In the genomic region with DNA sequence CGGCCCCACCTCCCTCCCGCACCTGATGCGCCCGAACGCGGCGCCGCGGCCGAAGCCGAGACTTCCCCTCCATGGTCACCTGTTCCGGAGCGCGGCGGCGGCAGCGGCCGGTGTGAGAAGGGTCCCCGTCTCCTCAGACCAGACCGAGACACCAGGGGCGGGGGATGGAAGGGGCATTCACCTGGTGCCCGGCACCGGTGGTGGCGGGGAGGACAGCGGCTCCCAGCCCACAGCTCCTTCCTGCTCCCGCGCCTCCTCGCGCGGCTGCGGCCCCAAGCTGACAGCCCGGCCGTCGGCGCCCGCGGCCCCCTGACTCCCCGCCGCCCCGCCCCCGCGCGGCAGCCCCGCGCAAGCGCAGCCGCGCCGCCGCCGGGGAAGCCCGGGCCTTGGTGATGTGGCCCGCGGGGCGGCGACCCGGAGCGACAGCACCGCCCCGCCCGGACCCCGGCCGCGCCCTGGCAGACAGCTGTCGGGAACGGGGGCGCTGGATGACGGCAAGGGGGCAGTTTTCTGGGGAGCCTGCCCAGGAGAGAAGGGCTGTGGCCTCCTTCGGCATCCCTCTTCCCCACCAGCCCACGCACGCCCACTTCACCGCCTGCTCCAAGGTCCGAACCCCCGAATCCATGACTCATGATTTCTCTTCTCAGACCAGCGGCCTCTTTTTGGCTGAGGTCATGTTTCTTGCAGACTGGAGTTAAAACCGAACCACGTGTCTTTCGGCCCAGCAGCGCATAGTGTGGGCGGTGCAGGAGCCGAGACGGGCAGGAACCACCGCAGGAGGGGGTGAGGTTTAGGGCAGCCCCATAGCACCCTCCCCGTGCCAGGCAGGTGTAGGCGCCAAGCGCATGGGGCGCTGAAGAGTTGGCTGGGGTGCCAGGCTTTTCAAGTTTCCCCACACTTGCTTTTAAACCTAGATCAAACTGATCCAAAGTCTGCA, we compare ENCODE assay signal across 1 cellular context.
TF ChIP-seq lines count a peak whose summit lies in the region.

Gene SLC41A2 (minus strand): TSS at position 282 of the 937 bp plus-strand sequence. CDS start 29,763 bp downstream, outside the sequence.

TF ChIP-seq in HepG2, 621 proteins besides CTCF, POLR2A, EP300 and RAD21 (continued from another document and continues in another):
- TF ChIP-seq ZNF484 (CRISPR knock-in tag; IDR thresholded peaks at IDR 0.05; ENCODE audit: borderline replicate concordance, low read depth), result no peak
- no peak for TF ChIP-seq ZBTB21 (CRISPR knock-in tag; IDR thresholded peaks at IDR 0.05)
- TF ChIP-seq RAD51 (IDR thresholded peaks at IDR 0.05; ENCODE audit: borderline replicate concordance), result no peak; the same call in 1 of the 2 replicates
- TF ChIP-seq MED8 (CRISPR knock-in tag; IDR thresholded peaks at IDR 0.05; ENCODE audit: insufficient replicate concordance), result no peak
- TF ChIP-seq ZNF605 (CRISPR knock-in tag; IDR thresholded peaks at IDR 0.05), result no peak
- TF ChIP-seq ZNF839 (CRISPR knock-in tag; IDR thresholded peaks at IDR 0.05; ENCODE audit: borderline replicate concordance), result no peak
- no peak for TF ChIP-seq ZFP82 (CRISPR knock-in tag; IDR thresholded peaks at IDR 0.05; ENCODE audit: borderline replicate concordance)
- no peak for TF ChIP-seq ZNF773 (CRISPR knock-in tag; IDR thresholded peaks at IDR 0.05; ENCODE audit: borderline replicate concordance)
- TF ChIP-seq KLF9 (CRISPR knock-in tag; IDR thresholded peaks at IDR 0.05; ENCODE audit: low read depth), result no peak
- TF ChIP-seq ZNF577 (CRISPR knock-in tag; IDR thresholded peaks at IDR 0.05; ENCODE audit: borderline replicate concordance, low read depth), result no peak
- TF ChIP-seq ZNF558 (CRISPR knock-in tag; IDR thresholded peaks at IDR 0.05; ENCODE audit: borderline replicate concordance), result 0 out of 2 replicates have a peak, but pooled peaks have one; percentile 31
- peak; percentile 54 for TF ChIP-seq ZNF772 (CRISPR knock-in tag; IDR thresholded peaks at IDR 0.05)
- no peak for TF ChIP-seq ZNF790 (CRISPR knock-in tag; IDR thresholded peaks at IDR 0.05; ENCODE audit: borderline replicate concordance)
- no peak for TF ChIP-seq DNMT1 (CRISPR knock-in tag; IDR thresholded peaks at IDR 0.05)
- no peak for TF ChIP-seq NR3C1 (CRISPR knock-in tag; IDR thresholded peaks at IDR 0.05)
- no peak for TF ChIP-seq SOX6 (IDR thresholded peaks at IDR 0.05)
- TF ChIP-seq SOX6 (CRISPR knock-in tag; IDR thresholded peaks at IDR 0.05), result no peak; the same call in 1 of the 2 replicates
- TF ChIP-seq, protein P1, sequence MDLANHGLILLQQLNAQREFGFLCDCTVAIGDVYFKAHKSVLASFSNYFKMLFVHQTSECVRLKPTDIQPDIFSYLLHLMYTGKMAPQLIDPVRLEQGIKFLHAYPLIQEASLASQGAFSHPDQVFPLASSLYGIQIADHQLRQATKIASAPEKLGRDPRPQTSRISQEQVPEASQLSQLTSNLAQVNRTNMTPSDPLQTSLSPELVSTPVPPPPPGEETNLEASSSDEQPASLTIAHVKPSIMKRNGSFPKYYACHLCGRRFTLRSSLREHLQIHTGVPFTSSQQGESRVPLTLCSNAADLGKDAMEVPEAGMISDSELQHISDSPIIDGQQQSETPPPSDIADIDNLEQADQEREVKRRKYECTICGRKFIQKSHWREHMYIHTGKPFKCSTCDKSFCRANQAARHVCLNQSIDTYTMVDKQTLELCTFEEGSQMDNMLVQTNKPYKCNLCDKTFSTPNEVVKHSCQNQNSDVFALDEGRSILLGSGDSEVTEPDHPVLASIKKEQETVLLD (CRISPR knock-in tag; IDR thresholded peaks at IDR 0.05; ENCODE audit: low read depth), result no peak
- TF ChIP-seq SMAD9 (CRISPR knock-in tag; IDR thresholded peaks at IDR 0.05), result no peak
- no peak for TF ChIP-seq HOXD1 (CRISPR knock-in tag; IDR thresholded peaks at IDR 0.05)
- no peak for TF ChIP-seq SRSF9 (IDR thresholded peaks at IDR 0.05; ENCODE audit: borderline replicate concordance, insufficient read depth, low read depth, low read length, poor library complexity, severe bottlenecking)
- no peak for TF ChIP-seq ATF4 (CRISPR knock-in tag; IDR thresholded peaks at IDR 0.05)
- TF ChIP-seq IRX3 (CRISPR knock-in tag; IDR thresholded peaks at IDR 0.05; ENCODE audit: borderline replicate concordance, low read depth), result no peak
- TF ChIP-seq PHB2 (IDR thresholded peaks at IDR 0.05; ENCODE audit: partially characterized antibody), result no peak
- no peak for TF ChIP-seq TP53 (CRISPR knock-in tag; conservative IDR thresholded peaks at IDR 0.05)
- TF ChIP-seq SMC3 (IDR thresholded peaks at IDR 0.05; ENCODE audit: low read length), result no peak
- no peak for TF ChIP-seq CAMTA2 (CRISPR knock-in tag; IDR thresholded peaks at IDR 0.05; ENCODE audit: borderline replicate concordance)
- peak; percentile 81 for TF ChIP-seq MAFF (IDR thresholded peaks at IDR 0.05; ENCODE audit: low read depth, low read length)
- no peak for TF ChIP-seq ZNF713 (CRISPR knock-in tag; IDR thresholded peaks at IDR 0.05)
- peak; percentile 68 for TF ChIP-seq ZBTB7B (CRISPR knock-in tag; IDR thresholded peaks at IDR 0.05)
- TF ChIP-seq KAT2B (IDR thresholded peaks at IDR 0.05; ENCODE audit: borderline replicate concordance, low read depth, low read length), result no peak
- no peak for TF ChIP-seq ZNF205 (CRISPR knock-in tag; IDR thresholded peaks at IDR 0.05)
- TF ChIP-seq MLLT10 (CRISPR knock-in tag; IDR thresholded peaks at IDR 0.05), result no peak
- TF ChIP-seq ZNF225 (CRISPR knock-in tag; IDR thresholded peaks at IDR 0.05), result no peak
- TF ChIP-seq DRAP1 (CRISPR knock-in tag; IDR thresholded peaks at IDR 0.05), result no peak
- 0 out of 2 replicates have a peak, but pooled peaks have one; percentile 34 for TF ChIP-seq MXD4 (CRISPR knock-in tag; IDR thresholded peaks at IDR 0.05)
- peak; percentile 45 for TF ChIP-seq SALL1 (CRISPR knock-in tag; IDR thresholded peaks at IDR 0.05)
- no peak for TF ChIP-seq HMG20A (CRISPR knock-in tag; IDR thresholded peaks at IDR 0.05; ENCODE audit: borderline replicate concordance)
- TF ChIP-seq ZNF552 (CRISPR knock-in tag; IDR thresholded peaks at IDR 0.05; ENCODE audit: borderline replicate concordance), result no peak
- peak; percentile 42; the same call in 1 of the 2 replicates for TF ChIP-seq POGK (CRISPR knock-in tag; conservative IDR thresholded peaks at IDR 0.05)
- TF ChIP-seq ATF2 (CRISPR knock-in tag; IDR thresholded peaks at IDR 0.05), result no peak
- TF ChIP-seq NFKB2 (CRISPR knock-in tag; IDR thresholded peaks at IDR 0.05; ENCODE audit: borderline replicate concordance), result peak; percentile 53; the same call in 1 of the 2 replicates
- no peak for TF ChIP-seq MIER3 (CRISPR knock-in tag; IDR thresholded peaks at IDR 0.05; ENCODE audit: borderline replicate concordance)
- TF ChIP-seq REPIN1 (CRISPR knock-in tag; IDR thresholded peaks at IDR 0.05; ENCODE audit: borderline replicate concordance, low read depth), result 0 out of 2 replicates have a peak, but pooled peaks have one; percentile 18
- TF ChIP-seq KDM4B (CRISPR knock-in tag; IDR thresholded peaks at IDR 0.05), result no peak
- TF ChIP-seq XRCC5 (optimal IDR thresholded peaks at IDR 0.05; ENCODE audit: low read length), result no peak
- TF ChIP-seq CENPT (CRISPR knock-in tag; IDR thresholded peaks at IDR 0.05; ENCODE audit: low read depth), result no peak
- TF ChIP-seq TSC22D2 (CRISPR knock-in tag; IDR thresholded peaks at IDR 0.05; ENCODE audit: borderline replicate concordance), result no peak
- no peak for TF ChIP-seq HMGA1 (CRISPR knock-in tag; conservative IDR thresholded peaks at IDR 0.05)
- peak; percentile 80 for TF ChIP-seq MYC (CRISPR knock-in tag; IDR thresholded peaks at IDR 0.05; ENCODE audit: borderline replicate concordance)
- no peak for TF ChIP-seq ZNF557 (CRISPR knock-in tag; IDR thresholded peaks at IDR 0.05)
- TF ChIP-seq SMYD3 (CRISPR knock-in tag; IDR thresholded peaks at IDR 0.05), result 0 out of 2 replicates have a peak, but pooled peaks have one; percentile 42
- no peak for TF ChIP-seq ZFP36L1 (CRISPR knock-in tag; IDR thresholded peaks at IDR 0.05)
- TF ChIP-seq ZSCAN20 (CRISPR knock-in tag; IDR thresholded peaks at IDR 0.05; ENCODE audit: borderline replicate concordance), result no peak
- no peak for TF ChIP-seq ZNF326 (CRISPR knock-in tag; IDR thresholded peaks at IDR 0.05; ENCODE audit: borderline replicate concordance)
- peak; percentile 88; the same call in 1 of the 2 replicates for TF ChIP-seq ZBTB10 (CRISPR knock-in tag; IDR thresholded peaks at IDR 0.05; ENCODE audit: borderline replicate concordance)
- TF ChIP-seq, protein P2, sequence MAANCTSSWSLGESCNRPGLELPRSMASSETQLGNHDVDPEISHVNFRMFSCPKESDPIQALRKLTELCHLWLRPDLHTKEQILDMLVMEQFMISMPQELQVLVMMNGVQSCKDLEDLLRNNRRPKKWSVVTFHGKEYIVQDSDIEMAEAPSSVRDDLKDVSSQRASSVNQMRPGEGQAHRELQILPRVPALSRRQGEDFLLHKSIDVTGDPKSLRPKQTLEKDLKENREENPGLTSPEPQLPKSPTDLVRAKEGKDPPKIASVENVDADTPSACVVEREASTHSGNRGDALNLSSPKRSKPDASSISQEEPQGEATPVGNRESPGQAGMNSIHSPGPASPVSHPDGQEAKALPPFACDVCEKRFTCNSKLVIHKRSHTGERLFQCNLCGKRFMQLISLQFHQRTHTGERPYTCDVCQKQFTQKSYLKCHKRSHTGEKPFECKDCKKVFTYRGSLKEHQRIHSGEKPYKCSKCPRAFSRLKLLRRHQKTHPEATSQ (CRISPR knock-in tag; IDR thresholded peaks at IDR 0.05; ENCODE audit: borderline replicate concordance), result no peak
